Comparison of ENCODE assay signal across 1 cellular context in the genomic region with DNA sequence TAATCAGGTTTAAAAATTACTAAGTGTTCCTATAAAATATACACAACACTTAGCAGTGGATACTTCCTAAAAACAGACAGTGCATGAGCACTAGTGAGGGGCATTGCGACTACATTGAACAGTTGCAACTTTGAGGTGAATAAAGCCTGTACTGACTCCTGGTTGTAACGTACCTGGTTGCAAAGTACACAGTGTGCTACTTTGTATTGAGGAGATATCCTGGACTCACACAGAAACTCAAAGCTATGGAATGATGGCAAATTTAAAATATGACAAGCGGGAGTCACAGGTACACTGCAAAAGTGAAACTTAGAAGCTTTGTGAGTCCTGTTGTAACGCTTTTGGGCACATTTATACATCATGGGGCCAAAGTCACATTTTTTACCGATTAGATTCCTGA.
TF ChIP-seq lines count a peak whose summit lies in the region.

No MANE protein-coding gene starts in this region.

TF ChIP-seq in GM23338, 12 proteins besides CTCF, POLR2A, EP300 and RAD21 (continued from another document):
- TF ChIP-seq EZH2phosphoT487 (IDR thresholded peaks at IDR 0.05; ENCODE audit: unreplicated experiment) (no peak), JUNB (IDR thresholded peaks at IDR 0.05; ENCODE audit: unreplicated experiment) (no peak), CREB1 (CRISPR knock-in tag; IDR thresholded peaks at IDR 0.05; ENCODE audit: low read depth) (no peak), EZH2 (IDR thresholded peaks at IDR 0.05; ENCODE audit: low read depth, unreplicated experiment) (no peak), ZNF331 (CRISPR knock-in tag; IDR thresholded peaks at IDR 0.05; ENCODE audit: low read depth) (no peak), STAT1 (IDR thresholded peaks at IDR 0.05; ENCODE audit: unreplicated experiment) (no peak), POLR2AphosphoS5 (IDR thresholded peaks at IDR 0.05; ENCODE audit: low read depth) (no peak)
- TF ChIP-seq, protein P1, sequence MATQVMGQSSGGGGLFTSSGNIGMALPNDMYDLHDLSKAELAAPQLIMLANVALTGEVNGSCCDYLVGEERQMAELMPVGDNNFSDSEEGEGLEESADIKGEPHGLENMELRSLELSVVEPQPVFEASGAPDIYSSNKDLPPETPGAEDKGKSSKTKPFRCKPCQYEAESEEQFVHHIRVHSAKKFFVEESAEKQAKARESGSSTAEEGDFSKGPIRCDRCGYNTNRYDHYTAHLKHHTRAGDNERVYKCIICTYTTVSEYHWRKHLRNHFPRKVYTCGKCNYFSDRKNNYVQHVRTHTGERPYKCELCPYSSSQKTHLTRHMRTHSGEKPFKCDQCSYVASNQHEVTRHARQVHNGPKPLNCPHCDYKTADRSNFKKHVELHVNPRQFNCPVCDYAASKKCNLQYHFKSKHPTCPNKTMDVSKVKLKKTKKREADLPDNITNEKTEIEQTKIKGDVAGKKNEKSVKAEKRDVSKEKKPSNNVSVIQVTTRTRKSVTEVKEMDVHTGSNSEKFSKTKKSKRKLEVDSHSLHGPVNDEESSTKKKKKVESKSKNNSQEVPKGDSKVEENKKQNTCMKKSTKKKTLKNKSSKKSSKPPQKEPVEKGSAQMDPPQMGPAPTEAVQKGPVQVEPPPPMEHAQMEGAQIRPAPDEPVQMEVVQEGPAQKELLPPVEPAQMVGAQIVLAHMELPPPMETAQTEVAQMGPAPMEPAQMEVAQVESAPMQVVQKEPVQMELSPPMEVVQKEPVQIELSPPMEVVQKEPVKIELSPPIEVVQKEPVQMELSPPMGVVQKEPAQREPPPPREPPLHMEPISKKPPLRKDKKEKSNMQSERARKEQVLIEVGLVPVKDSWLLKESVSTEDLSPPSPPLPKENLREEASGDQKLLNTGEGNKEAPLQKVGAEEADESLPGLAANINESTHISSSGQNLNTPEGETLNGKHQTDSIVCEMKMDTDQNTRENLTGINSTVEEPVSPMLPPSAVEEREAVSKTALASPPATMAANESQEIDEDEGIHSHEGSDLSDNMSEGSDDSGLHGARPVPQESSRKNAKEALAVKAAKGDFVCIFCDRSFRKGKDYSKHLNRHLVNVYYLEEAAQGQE (IDR thresholded peaks at IDR 0.05; ENCODE audit: unreplicated experiment) = no peak
- TF ChIP-seq, protein P2, sequence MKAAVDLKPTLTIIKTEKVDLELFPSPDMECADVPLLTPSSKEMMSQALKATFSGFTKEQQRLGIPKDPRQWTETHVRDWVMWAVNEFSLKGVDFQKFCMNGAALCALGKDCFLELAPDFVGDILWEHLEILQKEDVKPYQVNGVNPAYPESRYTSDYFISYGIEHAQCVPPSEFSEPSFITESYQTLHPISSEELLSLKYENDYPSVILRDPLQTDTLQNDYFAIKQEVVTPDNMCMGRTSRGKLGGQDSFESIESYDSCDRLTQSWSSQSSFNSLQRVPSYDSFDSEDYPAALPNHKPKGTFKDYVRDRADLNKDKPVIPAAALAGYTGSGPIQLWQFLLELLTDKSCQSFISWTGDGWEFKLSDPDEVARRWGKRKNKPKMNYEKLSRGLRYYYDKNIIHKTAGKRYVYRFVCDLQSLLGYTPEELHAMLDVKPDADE (IDR thresholded peaks at IDR 0.05) = no peak
